ENCODE assay signal across 9 cellular contexts in genomic region chr1:184296466-184297243, GRCh38.
DNase-seq lines count a peak whose midpoint lies in the region; ATAC-seq and TF ChIP-seq lines count a peak whose summit lies in the region.
"Had no signal": no experiment of that assay in that cellular context is flagged by ENCODE, and none has a peak within 500 bp of the region (broad histone marks: within the 10 kb centered on the region; RNA-seq: fewer than 3 reads in every experiment).

No MANE protein-coding gene starts in this region.

- 18 to 24% (median 20%) methylated on average over 10 of the region's 10 CpGs for WGBS in stomach, 5 donors

- H3K4me1 ChIP-seq in stomach: peaks cover 0 to 46% (median 22%) of the 10 kb centered on the region in 4 donors

- H3K9me3 ChIP-seq in stomach: no peaks in the 10 kb centered on the region

- no peak for TF ChIP-seq EP300 in stomach (IDR thresholded peaks at IDR 0.05)

- no peak for TF ChIP-seq POLR2A in stomach (IDR thresholded peaks at IDR 0.05)

- DNase-seq in HFF-Myc (ENCODE audit: extremely low read depth, low read depth) (peak; percentile 88), anterior cingulate cortex (lab: John Stamatoyannopoulos, UW) (peak in 41 of 58 donors; percentile 2 to 78 (median 45)), hepatic stellate cell (ENCODE audit: low spot score) (peak; percentile 65), stomach (peak; percentile 84), NCI-H1930 (lab: John Stamatoyannopoulos, UW) (no peak), NK-92 (lab: John Stamatoyannopoulos, UW; ENCODE audit: unreplicated experiment) (no peak), HT-29 (ENCODE audit: low spot score) (no peak)
- DNase-seq: naive B cell had no signal

- H3K27me3 ChIP-seq in stomach: no peaks in the 10 kb centered on the region

- H3K27ac ChIP-seq in stomach: peak overlapping the region; percentile 53 to 78 (median 71)

- H3K4me3 ChIP-seq in HFF-Myc (replicated peaks; ENCODE audit: low read depth, low read length): no peak overlapping the region
- no peak overlapping the region for H3K4me3 ChIP-seq in stomach

- intact Hi-C loops in stomach (cut with DNase I; ENCODE audit: low total_unique reads): no loop called here

- no peak for ATAC-seq in GM21825 (IDR thresholded peaks at IDR 0.05; ENCODE audit: unreplicated experiment)

- TF ChIP-seq CTCF in HFF-Myc (IDR thresholded peaks at IDR 0.05; ENCODE audit: low read depth, low read length, missing control alignments) (no peak), stomach (IDR thresholded peaks at IDR 0.05) (no peak)

- H3K36me3 ChIP-seq in stomach: no peaks in the 10 kb centered on the region

Comparison
In these comparisons a context has a peak if more than half of its experiments do, and no peak if none do; other contexts are left out.
1. DNase-seq: peak in HFF-Myc (single experiment), anterior cingulate cortex (41 of 58), hepatic stellate cell (single experiment) and stomach (single experiment); none in NCI-H1930 (0 of 2), NK-92 (single experiment) and HT-29 (single experiment).